ENCODE assay signal across 1 cellular context in the genomic region with DNA sequence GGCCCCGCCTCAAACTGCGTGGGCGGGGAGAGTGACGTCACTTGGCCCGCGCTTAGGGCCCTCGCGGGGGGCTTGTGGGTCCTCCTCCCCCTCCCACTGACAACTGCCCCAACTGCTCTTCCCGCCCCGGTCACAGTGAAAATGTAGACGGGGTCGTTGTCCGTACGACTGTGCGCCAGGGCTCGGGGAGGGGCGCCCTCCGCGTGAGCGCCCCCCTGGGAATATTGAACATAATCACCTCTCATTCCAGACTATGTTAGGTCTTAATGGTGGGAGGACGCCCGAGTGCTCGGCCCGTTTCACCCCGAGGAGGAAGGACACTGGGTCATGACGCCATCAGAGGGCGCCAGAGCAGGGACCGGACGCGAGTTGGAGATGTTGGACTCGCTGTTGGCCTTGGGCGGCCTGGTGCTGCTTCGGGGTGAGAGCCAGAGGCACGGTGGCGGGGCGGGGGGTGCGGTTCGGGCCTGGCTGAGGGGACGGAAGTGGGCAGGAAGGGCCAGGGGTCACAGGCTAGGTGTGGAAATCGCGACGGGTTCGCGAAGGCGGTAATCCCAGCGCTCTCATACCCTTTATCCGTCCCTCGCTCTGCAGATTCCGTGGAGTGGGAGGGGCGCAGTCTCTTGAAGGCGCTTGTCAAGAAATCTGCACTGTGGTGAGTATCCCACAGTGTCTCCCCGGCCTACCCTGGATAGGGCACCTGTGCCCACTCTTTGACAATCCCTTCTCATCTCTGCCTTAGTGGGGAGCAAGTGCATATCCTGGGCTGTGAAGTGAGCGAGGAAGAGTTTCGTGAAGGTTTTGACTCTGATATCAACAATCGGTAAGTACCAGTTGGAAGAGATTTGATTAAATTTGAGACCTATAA.
TF ChIP-seq lines count a peak whose summit lies in the region.

ELP5 (plus strand) TSS at position 40 of the 868 bp plus-strand sequence; CDS start at position 376, 336 bp downstream.

TF ChIP-seq in HepG2, 621 proteins besides CTCF, POLR2A, EP300 and RAD21 (continued from another document and continues in another):
- TF ChIP-seq ZGPAT (CRISPR knock-in tag; IDR thresholded peaks at IDR 0.05) (peak; percentile 96), ZNF782 (CRISPR knock-in tag; IDR thresholded peaks at IDR 0.05; ENCODE audit: borderline replicate concordance) (no peak; the same call in 1 of the 2 replicates), ZBTB1 (CRISPR knock-in tag; IDR thresholded peaks at IDR 0.05; ENCODE audit: borderline replicate concordance) (no peak), ARNTL (CRISPR knock-in tag; IDR thresholded peaks at IDR 0.05) (0 out of 2 replicates have a peak, but pooled peaks have one; percentile 11), ZNF660 (CRISPR knock-in tag; IDR thresholded peaks at IDR 0.05; ENCODE audit: borderline replicate concordance, low read depth) (no peak), NFE2L2 (IDR thresholded peaks at IDR 0.05; ENCODE audit: low read length) (0 out of 2 replicates have a peak, but pooled peaks have one; percentile 8), NFYC (CRISPR knock-in tag; IDR thresholded peaks at IDR 0.05) (0 out of 2 replicates have a peak, but pooled peaks have one; percentile 23), ZNF296 (CRISPR knock-in tag; conservative IDR thresholded peaks at IDR 0.05) (no peak; the same call in 1 of the 2 replicates), MTERF4 (CRISPR knock-in tag; IDR thresholded peaks at IDR 0.05) (no peak; the same call in 1 of the 2 replicates), ZNF616 (CRISPR knock-in tag; IDR thresholded peaks at IDR 0.05; ENCODE audit: low read depth) (peak; percentile 80; the same call in 1 of the 2 replicates), ZBTB42 (CRISPR knock-in tag; IDR thresholded peaks at IDR 0.05) (0 out of 2 replicates have a peak, but pooled peaks have one; percentile 81), NRL (CRISPR knock-in tag; IDR thresholded peaks at IDR 0.05; ENCODE audit: borderline replicate concordance) (peak; percentile 89; the same call in 1 of the 2 replicates), ATRX (CRISPR knock-in tag; IDR thresholded peaks at IDR 0.05; ENCODE audit: borderline replicate concordance) (no peak), ZNF776 (CRISPR knock-in tag; IDR thresholded peaks at IDR 0.05) (peak; percentile 50; the same call in 1 of the 2 replicates), ZFP82 (CRISPR knock-in tag; IDR thresholded peaks at IDR 0.05; ENCODE audit: borderline replicate concordance) (peak; percentile 47; the same call in 1 of the 2 replicates), ZNF788 (CRISPR knock-in tag; IDR thresholded peaks at IDR 0.05; ENCODE audit: borderline replicate concordance) (peak; percentile 83; the same call in 1 of the 2 replicates), KDM5B (CRISPR knock-in tag; IDR thresholded peaks at IDR 0.05; ENCODE audit: borderline replicate concordance) (peak; percentile 73), NR2F6 (IDR thresholded peaks at IDR 0.05) (peak; percentile 50; the same call in 1 of the 2 replicates), NR2F6 (CRISPR knock-in tag; IDR thresholded peaks at IDR 0.05) (peak; percentile 80), PLRG1 (conservative IDR thresholded peaks at IDR 0.05) (no peak), STAG1 (CRISPR knock-in tag; IDR thresholded peaks at IDR 0.05) (peak; percentile 65), ZBTB10 (CRISPR knock-in tag; IDR thresholded peaks at IDR 0.05; ENCODE audit: borderline replicate concordance) (no peak; the same call in 1 of the 2 replicates), RERE (CRISPR knock-in tag; IDR thresholded peaks at IDR 0.05; ENCODE audit: low read depth) (peak; percentile 69; the same call in 1 of the 2 replicates), ARHGAP35 (CRISPR knock-in tag; IDR thresholded peaks at IDR 0.05; ENCODE audit: borderline replicate concordance) (0 out of 2 replicates have a peak, but pooled peaks have one; percentile 53), ARID5B (CRISPR knock-in tag; IDR thresholded peaks at IDR 0.05) (peak; percentile 54; the same call in 1 of the 2 replicates), TFDP2 (CRISPR knock-in tag; IDR thresholded peaks at IDR 0.05) (peak; percentile 53)
- TF ChIP-seq, protein P1, sequence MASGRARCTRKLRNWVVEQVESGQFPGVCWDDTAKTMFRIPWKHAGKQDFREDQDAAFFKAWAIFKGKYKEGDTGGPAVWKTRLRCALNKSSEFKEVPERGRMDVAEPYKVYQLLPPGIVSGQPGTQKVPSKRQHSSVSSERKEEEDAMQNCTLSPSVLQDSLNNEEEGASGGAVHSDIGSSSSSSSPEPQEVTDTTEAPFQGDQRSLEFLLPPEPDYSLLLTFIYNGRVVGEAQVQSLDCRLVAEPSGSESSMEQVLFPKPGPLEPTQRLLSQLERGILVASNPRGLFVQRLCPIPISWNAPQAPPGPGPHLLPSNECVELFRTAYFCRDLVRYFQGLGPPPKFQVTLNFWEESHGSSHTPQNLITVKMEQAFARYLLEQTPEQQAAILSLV (CRISPR knock-in tag; IDR thresholded peaks at IDR 0.05; ENCODE audit: borderline replicate concordance), result no peak; the same call in 1 of the 2 replicates
- TF ChIP-seq, protein P2, sequence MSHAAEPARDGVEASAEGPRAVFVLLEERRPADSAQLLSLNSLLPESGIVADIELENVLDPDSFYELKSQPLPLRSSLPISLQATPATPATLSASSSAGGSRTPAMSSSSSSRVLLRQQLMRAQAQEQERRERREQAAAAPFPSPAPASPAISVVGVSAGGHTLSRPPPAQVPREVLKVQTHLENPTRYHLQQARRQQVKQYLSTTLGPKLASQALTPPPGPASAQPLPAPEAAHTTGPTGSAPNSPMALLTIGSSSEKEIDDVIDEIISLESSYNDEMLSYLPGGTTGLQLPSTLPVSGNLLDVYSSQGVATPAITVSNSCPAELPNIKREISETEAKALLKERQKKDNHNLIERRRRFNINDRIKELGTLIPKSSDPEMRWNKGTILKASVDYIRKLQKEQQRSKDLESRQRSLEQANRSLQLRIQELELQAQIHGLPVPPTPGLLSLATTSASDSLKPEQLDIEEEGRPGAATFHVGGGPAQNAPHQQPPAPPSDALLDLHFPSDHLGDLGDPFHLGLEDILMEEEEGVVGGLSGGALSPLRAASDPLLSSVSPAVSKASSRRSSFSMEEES (CRISPR knock-in tag; IDR thresholded peaks at IDR 0.05), result peak; percentile 37; the same call in 1 of the 2 replicates
- TF ChIP-seq, protein P3, sequence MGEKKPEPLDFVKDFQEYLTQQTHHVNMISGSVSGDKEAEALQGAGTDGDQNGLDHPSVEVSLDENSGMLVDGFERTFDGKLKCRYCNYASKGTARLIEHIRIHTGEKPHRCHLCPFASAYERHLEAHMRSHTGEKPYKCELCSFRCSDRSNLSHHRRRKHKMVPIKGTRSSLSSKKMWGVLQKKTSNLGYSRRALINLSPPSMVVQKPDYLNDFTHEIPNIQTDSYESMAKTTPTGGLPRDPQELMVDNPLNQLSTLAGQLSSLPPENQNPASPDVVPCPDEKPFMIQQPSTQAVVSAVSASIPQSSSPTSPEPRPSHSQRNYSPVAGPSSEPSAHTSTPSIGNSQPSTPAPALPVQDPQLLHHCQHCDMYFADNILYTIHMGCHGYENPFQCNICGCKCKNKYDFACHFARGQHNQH (CRISPR knock-in tag; IDR thresholded peaks at IDR 0.05), result peak; percentile 72
